14 cellular contexts compared by ENCODE assay signal in the genomic region with DNA sequence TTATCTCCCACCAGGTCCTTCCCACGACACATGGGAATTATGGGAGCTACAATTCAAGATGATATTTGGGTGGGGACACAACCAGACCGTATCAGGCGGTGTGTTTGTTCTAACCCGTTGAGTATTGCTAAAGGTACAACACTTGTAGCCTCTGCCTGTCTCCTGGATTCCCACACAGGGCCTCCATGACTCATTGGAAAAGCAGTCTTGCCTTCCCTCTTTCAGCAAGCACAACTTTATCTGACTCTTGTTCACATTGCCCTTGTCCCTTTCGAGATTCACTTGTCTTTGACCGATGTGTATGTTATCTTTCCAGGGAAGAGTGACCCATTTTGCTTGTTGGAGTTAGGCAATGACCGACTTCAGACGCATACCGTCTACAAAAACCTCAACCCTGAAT.
"Had no signal": no experiment of that assay in that cellular context is flagged by ENCODE, and none has a peak within 500 bp of the region (broad histone marks: within the 10 kb centered on the region; RNA-seq: fewer than 3 reads in every experiment).

No MANE protein-coding gene starts in this region.

- ATAC-seq: activated CD8-positive, alpha-beta T cell treated with anti-CD3 and anti-CD28 coated beads for 36 hours; activated T-cell treated with anti-CD3 and anti-CD28 coated beads, Interleukin-2, amount 50 U/mL, for 72 hours; gastrocnemius medialis; pancreas had no signal

- FAIRE-seq: endothelial cell of umbilical vein, pancreas had no signal

- H3K36me3 ChIP-seq: ascending aorta, colonic mucosa, gastrocnemius medialis, thyroid gland, vagina, WERI-Rb-1 had no signal

- H3K4me1 ChIP-seq: ascending aorta, colonic mucosa, gastrocnemius medialis, pancreas, thyroid gland, vagina had no signal

- H3K9me3 ChIP-seq: ascending aorta, colonic mucosa, gastrocnemius medialis, pancreas, thyroid gland, vagina had no signal

- H3K27ac ChIP-seq: ascending aorta, colonic mucosa, gastrocnemius medialis, pancreas, thyroid gland, vagina, WERI-Rb-1 had no signal

- H3K27me3 ChIP-seq: ascending aorta, colonic mucosa, gastrocnemius medialis, pancreas, thyroid gland, vagina had no signal

- DNase-seq: activated CD4-positive, alpha-beta T cell treated with anti-CD3 and anti-CD28 coated beads for 4 hours; activated CD8-positive, alpha-beta memory T cell treated with anti-CD3 and anti-CD28 coated beads, Interleukin-2, amount 50 U/mL, for 4 hours; activated CD8-positive, alpha-beta T cell treated with anti-CD3 and anti-CD28 coated beads for 36 hours; activated naive CD4-positive, alpha-beta T cell; activated T-cell treated with anti-CD3 and anti-CD28 coated beads, Interleukin-2, amount 50 U/mL, for 72 hours; colonic mucosa; gastrocnemius medialis; midbrain; pancreas; thyroid gland; WERI-Rb-1 had no signal

- H3K9me3 Mint-ChIP-seq: activated CD8-positive, alpha-beta T cell treated with anti-CD3 and anti-CD28 coated beads for 36 hours; activated T-cell treated with anti-CD3 and anti-CD28 coated beads, Interleukin-2, amount 50 U/mL, for 72 hours had no signal

- H3K27me3 Mint-ChIP-seq: activated CD8-positive, alpha-beta T cell treated with anti-CD3 and anti-CD28 coated beads for 36 hours had no signal

- H3K4me3 ChIP-seq: ascending aorta, colonic mucosa, gastrocnemius medialis, pancreas, thyroid gland, vagina had no signal

- H3K27ac Mint-ChIP-seq: activated CD8-positive, alpha-beta T cell treated with anti-CD3 and anti-CD28 coated beads for 36 hours; activated T-cell treated with anti-CD3 and anti-CD28 coated beads, Interleukin-2, amount 50 U/mL, for 72 hours had no signal

- H3K4me3 Mint-ChIP-seq: activated CD8-positive, alpha-beta T cell treated with anti-CD3 and anti-CD28 coated beads for 36 hours; activated T-cell treated with anti-CD3 and anti-CD28 coated beads, Interleukin-2, amount 50 U/mL, for 72 hours had no signal
